ENCODE assay signal across 1 cellular context in the genomic region with DNA sequence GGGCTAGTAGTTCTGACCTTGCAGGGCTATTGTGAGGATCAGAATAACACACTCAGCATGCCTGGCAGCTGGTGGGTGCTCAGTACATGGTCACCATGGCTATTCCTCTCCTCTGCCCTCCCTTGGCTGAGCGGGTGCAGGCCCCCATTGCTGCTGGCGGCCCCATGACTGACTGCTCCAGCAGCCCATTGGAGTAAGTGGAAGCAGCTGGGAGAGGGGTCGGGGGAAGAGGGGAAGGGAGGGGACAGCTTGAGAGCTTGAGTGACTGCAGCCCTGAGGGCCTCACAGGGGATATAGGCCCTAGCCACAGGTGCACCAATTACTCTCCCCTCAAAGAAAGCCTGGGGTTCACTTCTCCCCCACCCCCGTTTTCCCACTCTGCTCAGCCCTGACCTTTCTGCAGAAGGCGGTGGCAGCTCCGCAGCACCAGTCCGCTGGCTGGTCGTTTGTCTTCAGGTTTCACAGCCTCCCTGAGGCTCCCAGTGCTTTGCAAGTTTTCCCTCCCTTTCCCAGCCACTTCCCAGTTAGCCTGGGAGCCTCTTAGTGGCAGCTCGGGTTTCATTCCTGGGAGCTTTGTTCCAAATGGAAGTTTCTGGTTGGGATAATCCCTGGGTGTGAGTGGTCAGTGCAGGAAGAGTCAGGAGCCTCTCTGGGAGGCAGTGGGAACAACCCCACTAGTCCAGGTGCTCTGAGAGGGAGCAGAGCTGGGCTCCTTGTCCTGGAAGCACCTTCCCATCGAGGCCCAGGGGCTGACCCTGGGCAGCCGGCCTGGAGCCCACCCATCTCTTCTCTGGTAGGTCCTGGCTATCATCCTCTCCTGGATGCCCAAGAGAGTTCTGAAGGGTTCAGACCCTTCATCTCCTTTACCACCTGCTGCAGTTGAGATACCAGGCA.
TF ChIP-seq lines count a peak whose summit lies in the region.

No MANE protein-coding gene starts in this region.

TF ChIP-seq in GM23338, 12 proteins besides CTCF, POLR2A, EP300 and RAD21:
- TF ChIP-seq EZH2 (IDR thresholded peaks at IDR 0.05; ENCODE audit: low read depth, unreplicated experiment) (no peak), ZNF114 (CRISPR knock-in tag; IDR thresholded peaks at IDR 0.05) (no peak), EZH2phosphoT487 (IDR thresholded peaks at IDR 0.05; ENCODE audit: unreplicated experiment) (no peak), CREB1 (CRISPR knock-in tag; IDR thresholded peaks at IDR 0.05; ENCODE audit: low read depth) (no peak), POLR2AphosphoS5 (IDR thresholded peaks at IDR 0.05; ENCODE audit: low read depth) (no peak), STAT1 (IDR thresholded peaks at IDR 0.05; ENCODE audit: unreplicated experiment) (no peak), NANOG (IDR thresholded peaks at IDR 0.05; ENCODE audit: borderline replicate concordance) (no peak), ZNF331 (CRISPR knock-in tag; IDR thresholded peaks at IDR 0.05; ENCODE audit: low read depth) (no peak), JUNB (IDR thresholded peaks at IDR 0.05; ENCODE audit: unreplicated experiment) (no peak)
- TF ChIP-seq, protein P1, sequence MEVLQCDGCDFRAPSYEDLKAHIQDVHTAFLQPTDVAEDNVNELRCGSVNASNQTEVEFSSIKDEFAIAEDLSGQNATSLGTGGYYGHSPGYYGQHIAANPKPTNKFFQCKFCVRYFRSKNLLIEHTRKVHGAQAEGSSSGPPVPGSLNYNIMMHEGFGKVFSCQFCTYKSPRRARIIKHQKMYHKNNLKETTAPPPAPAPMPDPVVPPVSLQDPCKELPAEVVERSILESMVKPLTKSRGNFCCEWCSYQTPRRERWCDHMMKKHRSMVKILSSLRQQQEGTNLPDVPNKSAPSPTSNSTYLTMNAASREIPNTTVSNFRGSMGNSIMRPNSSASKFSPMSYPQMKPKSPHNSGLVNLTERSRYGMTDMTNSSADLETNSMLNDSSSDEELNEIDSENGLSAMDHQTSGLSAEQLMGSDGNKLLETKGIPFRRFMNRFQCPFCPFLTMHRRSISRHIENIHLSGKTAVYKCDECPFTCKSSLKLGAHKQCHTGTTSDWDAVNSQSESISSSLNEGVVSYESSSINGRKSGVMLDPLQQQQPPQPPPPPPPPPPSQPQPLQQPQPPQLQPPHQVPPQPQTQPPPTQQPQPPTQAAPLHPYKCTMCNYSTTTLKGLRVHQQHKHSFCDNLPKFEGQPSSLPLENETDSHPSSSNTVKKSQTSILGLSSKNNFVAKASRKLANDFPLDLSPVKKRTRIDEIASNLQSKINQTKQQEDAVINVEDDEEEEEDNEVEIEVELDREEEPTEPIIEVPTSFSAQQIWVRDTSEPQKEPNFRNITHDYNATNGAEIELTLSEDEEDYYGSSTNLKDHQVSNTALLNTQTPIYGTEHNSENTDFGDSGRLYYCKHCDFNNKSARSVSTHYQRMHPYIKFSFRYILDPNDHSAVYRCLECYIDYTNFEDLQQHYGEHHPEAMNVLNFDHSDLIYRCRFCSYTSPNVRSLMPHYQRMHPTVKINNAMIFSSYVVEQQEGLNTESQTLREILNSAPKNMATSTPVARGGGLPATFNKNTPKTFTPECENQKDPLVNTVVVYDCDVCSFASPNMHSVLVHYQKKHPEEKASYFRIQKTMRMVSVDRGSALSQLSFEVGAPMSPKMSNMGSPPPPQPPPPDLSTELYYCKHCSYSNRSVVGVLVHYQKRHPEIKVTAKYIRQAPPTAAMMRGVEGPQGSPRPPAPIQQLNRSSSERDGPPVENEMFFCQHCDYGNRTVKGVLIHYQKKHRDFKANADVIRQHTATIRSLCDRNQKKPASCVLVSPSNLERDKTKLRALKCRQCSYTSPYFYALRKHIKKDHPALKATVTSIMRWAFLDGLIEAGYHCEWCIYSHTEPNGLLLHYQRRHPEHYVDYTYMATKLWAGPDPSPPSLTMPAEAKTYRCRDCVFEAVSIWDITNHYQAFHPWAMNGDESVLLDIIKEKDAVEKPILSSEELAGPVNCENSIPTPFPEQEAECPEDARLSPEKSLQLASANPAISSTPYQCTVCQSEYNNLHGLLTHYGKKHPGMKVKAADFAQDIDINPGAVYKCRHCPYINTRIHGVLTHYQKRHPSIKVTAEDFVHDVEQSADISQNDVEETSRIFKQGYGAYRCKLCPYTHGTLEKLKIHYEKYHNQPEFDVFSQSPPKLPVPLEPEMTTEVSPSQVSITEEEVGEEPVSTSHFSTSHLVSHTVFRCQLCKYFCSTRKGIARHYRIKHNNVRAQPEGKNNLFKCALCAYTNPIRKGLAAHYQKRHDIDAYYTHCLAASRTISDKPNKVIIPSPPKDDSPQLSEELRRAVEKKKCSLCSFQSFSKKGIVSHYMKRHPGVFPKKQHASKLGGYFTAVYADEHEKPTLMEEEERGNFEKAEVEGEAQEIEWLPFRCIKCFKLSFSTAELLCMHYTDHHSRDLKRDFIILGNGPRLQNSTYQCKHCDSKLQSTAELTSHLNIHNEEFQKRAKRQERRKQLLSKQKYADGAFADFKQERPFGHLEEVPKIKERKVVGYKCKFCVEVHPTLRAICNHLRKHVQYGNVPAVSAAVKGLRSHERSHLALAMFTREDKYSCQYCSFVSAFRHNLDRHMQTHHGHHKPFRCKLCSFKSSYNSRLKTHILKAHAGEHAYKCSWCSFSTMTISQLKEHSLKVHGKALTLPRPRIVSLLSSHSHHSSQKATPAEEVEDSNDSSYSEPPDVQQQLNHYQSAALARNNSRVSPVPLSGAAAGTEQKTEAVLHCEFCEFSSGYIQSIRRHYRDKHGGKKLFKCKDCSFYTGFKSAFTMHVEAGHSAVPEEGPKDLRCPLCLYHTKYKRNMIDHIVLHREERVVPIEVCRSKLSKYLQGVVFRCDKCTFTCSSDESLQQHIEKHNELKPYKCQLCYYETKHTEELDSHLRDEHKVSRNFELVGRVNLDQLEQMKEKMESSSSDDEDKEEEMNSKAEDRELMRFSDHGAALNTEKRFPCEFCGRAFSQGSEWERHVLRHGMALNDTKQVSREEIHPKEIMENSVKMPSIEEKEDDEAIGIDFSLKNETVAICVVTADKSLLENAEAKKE (CRISPR knock-in tag; IDR thresholded peaks at IDR 0.05) = no peak
- TF ChIP-seq, protein P2, sequence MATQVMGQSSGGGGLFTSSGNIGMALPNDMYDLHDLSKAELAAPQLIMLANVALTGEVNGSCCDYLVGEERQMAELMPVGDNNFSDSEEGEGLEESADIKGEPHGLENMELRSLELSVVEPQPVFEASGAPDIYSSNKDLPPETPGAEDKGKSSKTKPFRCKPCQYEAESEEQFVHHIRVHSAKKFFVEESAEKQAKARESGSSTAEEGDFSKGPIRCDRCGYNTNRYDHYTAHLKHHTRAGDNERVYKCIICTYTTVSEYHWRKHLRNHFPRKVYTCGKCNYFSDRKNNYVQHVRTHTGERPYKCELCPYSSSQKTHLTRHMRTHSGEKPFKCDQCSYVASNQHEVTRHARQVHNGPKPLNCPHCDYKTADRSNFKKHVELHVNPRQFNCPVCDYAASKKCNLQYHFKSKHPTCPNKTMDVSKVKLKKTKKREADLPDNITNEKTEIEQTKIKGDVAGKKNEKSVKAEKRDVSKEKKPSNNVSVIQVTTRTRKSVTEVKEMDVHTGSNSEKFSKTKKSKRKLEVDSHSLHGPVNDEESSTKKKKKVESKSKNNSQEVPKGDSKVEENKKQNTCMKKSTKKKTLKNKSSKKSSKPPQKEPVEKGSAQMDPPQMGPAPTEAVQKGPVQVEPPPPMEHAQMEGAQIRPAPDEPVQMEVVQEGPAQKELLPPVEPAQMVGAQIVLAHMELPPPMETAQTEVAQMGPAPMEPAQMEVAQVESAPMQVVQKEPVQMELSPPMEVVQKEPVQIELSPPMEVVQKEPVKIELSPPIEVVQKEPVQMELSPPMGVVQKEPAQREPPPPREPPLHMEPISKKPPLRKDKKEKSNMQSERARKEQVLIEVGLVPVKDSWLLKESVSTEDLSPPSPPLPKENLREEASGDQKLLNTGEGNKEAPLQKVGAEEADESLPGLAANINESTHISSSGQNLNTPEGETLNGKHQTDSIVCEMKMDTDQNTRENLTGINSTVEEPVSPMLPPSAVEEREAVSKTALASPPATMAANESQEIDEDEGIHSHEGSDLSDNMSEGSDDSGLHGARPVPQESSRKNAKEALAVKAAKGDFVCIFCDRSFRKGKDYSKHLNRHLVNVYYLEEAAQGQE (IDR thresholded peaks at IDR 0.05; ENCODE audit: unreplicated experiment) = no peak
- TF ChIP-seq, protein P3, sequence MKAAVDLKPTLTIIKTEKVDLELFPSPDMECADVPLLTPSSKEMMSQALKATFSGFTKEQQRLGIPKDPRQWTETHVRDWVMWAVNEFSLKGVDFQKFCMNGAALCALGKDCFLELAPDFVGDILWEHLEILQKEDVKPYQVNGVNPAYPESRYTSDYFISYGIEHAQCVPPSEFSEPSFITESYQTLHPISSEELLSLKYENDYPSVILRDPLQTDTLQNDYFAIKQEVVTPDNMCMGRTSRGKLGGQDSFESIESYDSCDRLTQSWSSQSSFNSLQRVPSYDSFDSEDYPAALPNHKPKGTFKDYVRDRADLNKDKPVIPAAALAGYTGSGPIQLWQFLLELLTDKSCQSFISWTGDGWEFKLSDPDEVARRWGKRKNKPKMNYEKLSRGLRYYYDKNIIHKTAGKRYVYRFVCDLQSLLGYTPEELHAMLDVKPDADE (IDR thresholded peaks at IDR 0.05) = no peak
